In genomic region chr16:21162661-21163151, GRCh38 we compare ENCODE assay signal across 13 cellular contexts. TPM values are rescaled to one million over a fixed set of nuclear protein-coding genes. Genes with fewer than 3 reads are reported as not detected.
DNase-seq lines count a peak whose midpoint lies in the region; ATAC-seq lines count a peak whose summit lies in the region.
"Had no signal": no experiment of that assay in that cellular context is flagged by ENCODE, and none has a peak within 500 bp of the region (broad histone marks: within the 10 kb centered on the region; RNA-seq: fewer than 3 reads in every experiment).

No MANE protein-coding gene starts in this region.

- peak overlapping the region; percentile 34 for H3K27ac Mint-ChIP-seq in activated T-cell treated with anti-CD3 and anti-CD28 coated beads, Interleukin-2, amount 50 U/mL, for 24 hours
- H3K27ac Mint-ChIP-seq: activated naive CD8-positive, alpha-beta T cell treated with anti-CD3 and anti-CD28 coated beads, Interleukin-2, amount 10 ng/mL, durations not matched to agents 7 days and 5 days; natural killer cell treated with Interleukin-12 subunit alpha and Interleukin-12 subunit beta and Interleukin-15 and Interleukin-18, amount 100 ng/mL, for 72 hours; stimulated activated effector memory CD8-positive, alpha-beta T cell treated with anti-CD3 and anti-CD28 coated beads, Interleukin-12 subunit alpha, Interleukin-12 subunit beta, amount 100 ng/mL, for 72 hours had no signal

- H3K27ac ChIP-seq in esophagus (ENCODE audit: low read depth in 2 of 2, low read length in 1 of 2) (peak overlapping the region; percentile 32 to 66), muscle layer of duodenum (ENCODE audit: low read length) (peak overlapping the region; percentile 40), aorta (ENCODE audit: low read depth in 1 of 2, low read length in 2 of 2) (peak overlapping the region; percentile 33 to 83)

- H3K4me1 ChIP-seq in esophagus (ENCODE audit: control insufficient read depth in 2 of 2, insufficient read depth in 2 of 2, low read length in 1 of 2), result peaks cover 0 to 7% of the 10 kb centered on the region in 2 donors
- H3K4me1 ChIP-seq in muscle layer of duodenum (ENCODE audit: control insufficient read depth in 1 of 2, insufficient read depth in 2 of 2, low read length in 2 of 2), result peaks cover 11 to 43% of the 10 kb centered on the region in 2 donors
- H3K4me1 ChIP-seq in aorta (ENCODE audit: control insufficient read depth in 1 of 2, insufficient read depth in 2 of 2, low read length in 2 of 2), result no peaks in the 10 kb centered on the region

- H3K4me3 ChIP-seq in esophagus (ENCODE audit: low read depth in 1 of 2, low read length in 2 of 2) (peak overlapping the region in 1 of 2 donors; percentile 1), muscle layer of duodenum (ENCODE audit: low read depth in 1 of 2, low read length in 2 of 2) (no peak overlapping the region), aorta (ENCODE audit: low read length in 2 of 2) (no peak overlapping the region)

- H3K9me3 ChIP-seq in esophagus (ENCODE audit: control insufficient read depth in 2 of 2, insufficient read depth in 1 of 2, low read depth in 1 of 2, low read length in 1 of 2) (no peaks in the 10 kb centered on the region), muscle layer of duodenum (ENCODE audit: control insufficient read depth in 1 of 2, low read length in 2 of 2) (no peaks in the 10 kb centered on the region), aorta (ENCODE audit: control insufficient read depth, low read length) (no peaks in the 10 kb centered on the region)

- H3K27me3 ChIP-seq in esophagus (ENCODE audit: control insufficient read depth in 1 of 2, insufficient read depth in 2 of 2, low read length in 2 of 2) (no peaks in the 10 kb centered on the region), muscle layer of duodenum (ENCODE audit: low read depth, low read length) (no peaks in the 10 kb centered on the region), aorta (ENCODE audit: control insufficient read depth in 1 of 2, insufficient read depth in 2 of 2, low read length in 1 of 2) (no peaks in the 10 kb centered on the region)

- no peaks in the 10 kb centered on the region for H3K9me3 Mint-ChIP-seq in activated T-cell treated with anti-CD3 and anti-CD28 coated beads, Interleukin-2, amount 50 U/mL, for 24 hours
- H3K9me3 Mint-ChIP-seq: activated naive CD8-positive, alpha-beta T cell treated with anti-CD3 and anti-CD28 coated beads, Interleukin-2, amount 10 ng/mL, durations not matched to agents 7 days and 5 days; natural killer cell treated with Interleukin-12 subunit alpha and Interleukin-12 subunit beta and Interleukin-15 and Interleukin-18, amount 100 ng/mL, for 72 hours; stimulated activated effector memory CD8-positive, alpha-beta T cell treated with anti-CD3 and anti-CD28 coated beads, Interleukin-12 subunit alpha, Interleukin-12 subunit beta, amount 100 ng/mL, for 72 hours had no signal

- H3K4me1 Mint-ChIP-seq in activated T-cell treated with anti-CD3 and anti-CD28 coated beads, Interleukin-2, amount 50 U/mL, for 24 hours (ENCODE audit: low read depth), result peaks cover 29% of the 10 kb centered on the region

- intact Hi-C loops in aorta (cut with DNase I), result loop anchor here (10.0 kb wide), 3 partner anchors 308 to 1512 kb away; no protein-coding TSS in a partner anchor

- H3K36me3 ChIP-seq in esophagus (ENCODE audit: control insufficient read depth in 2 of 2, insufficient read depth in 2 of 2, low read length in 1 of 2) (peaks cover 8 to 11% of the 10 kb centered on the region in 2 donors), muscle layer of duodenum (ENCODE audit: control insufficient read depth in 1 of 2, insufficient read depth in 2 of 2, low read length in 2 of 2) (peaks cover 10 to 17% of the 10 kb centered on the region in 2 donors), aorta (ENCODE audit: control insufficient read depth in 1 of 2, insufficient read depth in 2 of 2, low read length in 1 of 2) (peaks cover 0 to 2% of the 10 kb centered on the region in 2 donors)

- ATAC-seq in aorta (ENCODE audit: low FRiP score) (no peak), HG03378 (IDR thresholded peaks at IDR 0.05; ENCODE audit: unreplicated experiment) (no peak), HG02884 (IDR thresholded peaks at IDR 0.05; ENCODE audit: unreplicated experiment) (no peak)
- ATAC-seq: natural killer cell treated with Interleukin-12 subunit alpha and Interleukin-12 subunit beta and Interleukin-15 and Interleukin-18, amount 100 ng/mL, for 72 hours; stimulated activated effector memory CD8-positive, alpha-beta T cell treated with anti-CD3 and anti-CD28 coated beads, Interleukin-12 subunit alpha, Interleukin-12 subunit beta, amount 100 ng/mL, for 72 hours had no signal

- H3K27me3 Mint-ChIP-seq in activated T-cell treated with anti-CD3 and anti-CD28 coated beads, Interleukin-2, amount 50 U/mL, for 24 hours, result no peaks in the 10 kb centered on the region
- H3K27me3 Mint-ChIP-seq: activated naive CD8-positive, alpha-beta T cell treated with anti-CD3 and anti-CD28 coated beads, Interleukin-2, amount 10 ng/mL, durations not matched to agents 7 days and 5 days; natural killer cell treated with Interleukin-12 subunit alpha and Interleukin-12 subunit beta and Interleukin-15 and Interleukin-18, amount 100 ng/mL, for 72 hours had no signal

- no peak overlapping the region for H3K4me3 Mint-ChIP-seq in activated T-cell treated with anti-CD3 and anti-CD28 coated beads, Interleukin-2, amount 50 U/mL, for 24 hours
- H3K4me3 Mint-ChIP-seq: activated naive CD8-positive, alpha-beta T cell treated with anti-CD3 and anti-CD28 coated beads, Interleukin-2, amount 10 ng/mL, durations not matched to agents 7 days and 5 days; natural killer cell treated with Interleukin-12 subunit alpha and Interleukin-12 subunit beta and Interleukin-15 and Interleukin-18, amount 100 ng/mL, for 72 hours; stimulated activated effector memory CD8-positive, alpha-beta T cell treated with anti-CD3 and anti-CD28 coated beads, Interleukin-12 subunit alpha, Interleukin-12 subunit beta, amount 100 ng/mL, for 72 hours had no signal

- no peak for DNase-seq in activated T-cell treated with anti-CD3 and anti-CD28 coated beads, Interleukin-2, amount 50 U/mL, for 24 hours
- no peak for DNase-seq in activated T-cell treated with anti-CD3 and anti-CD28 coated beads, Interleukin-2, amount 50 U/mL, for 1 hour
- peak in 1 of 2 donors; percentile 67 for DNase-seq in aorta
- DNase-seq in activated CD4-positive, alpha-beta T cell treated with anti-CD3 and anti-CD28 coated beads for 1 hour, result no peak
- DNase-seq: activated naive CD8-positive, alpha-beta T cell treated with anti-CD3 and anti-CD28 coated beads, Interleukin-2, amount 10 ng/mL, durations not matched to agents 7 days and 5 days had no signal

- H3K36me3 Mint-ChIP-seq in activated T-cell treated with anti-CD3 and anti-CD28 coated beads, Interleukin-2, amount 50 U/mL, for 24 hours (ENCODE audit: low read depth), result peaks cover 42% of the 10 kb centered on the region
- H3K36me3 Mint-ChIP-seq: natural killer cell treated with Interleukin-12 subunit alpha and Interleukin-12 subunit beta and Interleukin-15 and Interleukin-18, amount 100 ng/mL, for 72 hours had no signal

- WGBS in esophagus, 2 donors, result 31 to 38% methylated on average over 7 of the region's 7 CpGs
- WGBS in aorta, 2 donors, result 6 to 7% methylated on average over 7 of the region's 7 CpGs

RNA-seq across cellular contexts. Expression of gene LDAF1, which starts 4.2 kb away (rescaled TPM):
- 10 to 100 TPM; 24.6 to 36.4 TPM for polyA plus RNA-seq in esophagus
- total RNA-seq in aorta, result 10 to 100 TPM; 42.8 to 55.5 TPM
- 10 to 100 TPM; 57.1 to 62.5 TPM for polyA plus RNA-seq in aorta

RNA-seq across cellular contexts. Expression of gene DNAH3, which starts 12.1 kb away (rescaled TPM):
- polyA plus RNA-seq in esophagus (under 1 TPM; 0.07 to 0.18 TPM), aorta (not detected)
- not detected for total RNA-seq in aorta
- total RNA-seq: activated naive CD8-positive, alpha-beta T cell treated with anti-CD3 and anti-CD28 coated beads, Interleukin-2, amount 10 ng/mL, durations not matched to agents 7 days and 5 days had no signal
- polyA plus RNA-seq: AG04450 had no signal

RNA-seq across cellular contexts. Expression of gene ZP2, which starts 48.7 kb away (rescaled TPM):
- polyA plus RNA-seq in esophagus (under 1 TPM in 1 of 2 donors, not detected in 1; 0.01 TPM), aorta (not detected)
- total RNA-seq in aorta, result not detected
- total RNA-seq: activated naive CD8-positive, alpha-beta T cell treated with anti-CD3 and anti-CD28 coated beads, Interleukin-2, amount 10 ng/mL, durations not matched to agents 7 days and 5 days; natural killer cell treated with Interleukin-12 subunit alpha and Interleukin-12 subunit beta and Interleukin-15 and Interleukin-18, amount 100 ng/mL, for 72 hours; T-helper 2 cell treated with Interferon-gamma antibody and Interleukin-4, amounts not matched to agents 100 ng/mL and 5 ng/mL, for 36 hours had no signal
- polyA plus RNA-seq: AG04450 had no signal
